Comparison of ENCODE assay signal across 11 cellular contexts in the genomic region with DNA sequence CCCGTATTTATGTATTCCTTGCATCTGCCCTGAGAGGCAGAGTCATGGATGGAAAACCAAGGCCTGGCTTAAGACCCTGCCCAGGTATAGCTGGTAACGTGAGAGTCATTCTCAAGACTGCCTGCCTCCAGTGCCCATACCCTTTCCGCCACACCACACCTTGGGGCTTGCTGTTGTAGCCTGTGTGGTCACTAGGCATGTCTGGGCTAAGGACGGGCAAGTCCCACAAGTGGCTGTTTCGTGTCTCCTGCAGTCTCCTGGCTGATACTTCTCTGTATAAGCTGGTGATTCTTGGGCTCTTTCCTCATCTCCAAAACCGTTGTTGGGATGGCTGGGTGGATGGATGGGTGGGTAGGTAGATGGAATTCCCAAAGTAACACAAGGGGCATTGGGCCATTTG.
DNase-seq lines count a peak whose midpoint lies in the region; ATAC-seq and TF ChIP-seq lines count a peak whose summit lies in the region.
"Had no signal": no experiment of that assay in that cellular context is flagged by ENCODE, and none has a peak within 500 bp of the region (broad histone marks: within the 10 kb centered on the region; RNA-seq: fewer than 3 reads in every experiment).

No MANE protein-coding gene starts in this region.

- H3K4ac ChIP-seq in mesenchymal stem cell (ENCODE audit: low read depth in 1 of 2, low read length in 2 of 2): no peak overlapping the region

- H3K4me2 ChIP-seq in mammary epithelial cell (ENCODE audit: insufficient read depth, low read depth, low read length): peak overlapping the region; percentile 50
- H3K4me2 ChIP-seq in mesenchymal stem cell (ENCODE audit: low read length, poor library complexity, severe bottlenecking): no peak overlapping the region
- H3K4me2 ChIP-seq: BLaER1 treated with 17β-estradiol and CSF1 and Interleukin-3, amounts not matched to agents 10 nM and 100 nM had no signal

- CTCF ChIA-PET in mammary epithelial cell (lab: Charles Lee; ENCODE audit: low non-redundant PET): no interaction called here

- in situ Hi-C loops in mammary epithelial cell (cut with MboI; ENCODE audit: low sequenced_read_pairs in 2 of 2): no loop called here

- no TSS peak for BruUV-seq in mammary epithelial cell (replicated peaks; lab: Mats Ljungman, UMichigan)

- TF ChIP-seq CTCF in mammary epithelial cell (conservative IDR thresholded peaks at IDR 0.05 in 1 of 2, IDR thresholded peaks at IDR 0.05 in 1 of 2; ENCODE audit: extremely low read depth in 1 of 2, insufficient read depth in 1 of 2, low read depth in 1 of 2, low read length in 2 of 2): no peak

- H3K36me3 ChIP-seq in mammary epithelial cell (ENCODE audit: insufficient read depth, low read length): no peaks in the 10 kb centered on the region
- H3K36me3 ChIP-seq in mesenchymal stem cell (ENCODE audit: control insufficient read depth in 1 of 2, insufficient read depth in 2 of 2, low read depth in 1 of 2, low read length in 2 of 2): peaks cover 19 to 24% of the 10 kb centered on the region in 2 experiments
- H3K36me3 ChIP-seq in effector memory CD4-positive, alpha-beta T cell (ENCODE audit: control insufficient read depth, insufficient read depth, low read length): no peaks in the 10 kb centered on the region
- H3K36me3 ChIP-seq: BLaER1 treated with 17β-estradiol and CSF1 and Interleukin-3, amounts not matched to agents 10 nM and 100 nM had no signal

- ATAC-seq in GM21717 (IDR thresholded peaks at IDR 0.05; ENCODE audit: unreplicated experiment): no peak
- ATAC-seq: HepG2 had no signal

- peak overlapping the region; percentile 54 for H2AFZ ChIP-seq in mammary epithelial cell (ENCODE audit: low read depth, low read length)
- H2AFZ ChIP-seq in mesenchymal stem cell (ENCODE audit: low read depth, low read length): no peak overlapping the region
- H2AFZ ChIP-seq: GM23248 had no signal

- H3K9me3 ChIP-seq in mammary epithelial cell (replicated peaks; ENCODE audit: insufficient read depth, low read length) (no peaks in the 10 kb centered on the region), mesenchymal stem cell (ENCODE audit: control insufficient read depth, low read length) (no peaks in the 10 kb centered on the region)
- no peaks in the 10 kb centered on the region for H3K9me3 ChIP-seq in effector memory CD4-positive, alpha-beta T cell (ENCODE audit: control insufficient read depth, low read length)
- H3K9me3 ChIP-seq: Caco-2 had no signal

- intact Hi-C loops in mammary epithelial cell (cut with micrococcal nuclease): no loop called here

- H2BK120ac ChIP-seq in mesenchymal stem cell (ENCODE audit: low read depth, low read length): no peak overlapping the region

- H2BK5ac ChIP-seq in mesenchymal stem cell (ENCODE audit: low read depth, low read length, poor library complexity, severe bottlenecking): no peak overlapping the region

- WGBS in mammary epithelial cell (ENCODE audit: low coverage, missing lambda C conversion rate): 36% methylated on average over 6 of the region's 6 CpGs
- WGBS in mesenchymal stem cell: 97% methylated on average over 6 of the region's 6 CpGs

- peak overlapping the region; percentile 3 for H2BK15ac ChIP-seq in mesenchymal stem cell (ENCODE audit: low read depth, poor library complexity, severe bottlenecking)

- H4K91ac ChIP-seq in mesenchymal stem cell (ENCODE audit: low read length): no peak overlapping the region

- H2AK5ac ChIP-seq in mesenchymal stem cell (ENCODE audit: low read length, severe bottlenecking): no peak overlapping the region

- H3K14ac ChIP-seq in mesenchymal stem cell (ENCODE audit: low read length in 2 of 2): no peak overlapping the region

- no peak overlapping the region for H3K23ac ChIP-seq in mesenchymal stem cell (ENCODE audit: low read length in 2 of 2)

- dilution Hi-C loops in mammary epithelial cell (cut with HindIII; ENCODE audit: low sequenced_read_pairs): no loop called here

- H3K27me3 ChIP-seq in mammary epithelial cell (ENCODE audit: insufficient read depth, low read length) (no peaks in the 10 kb centered on the region), mesenchymal stem cell (ENCODE audit: control insufficient read depth in 1 of 2, insufficient read depth in 1 of 2, low read length in 2 of 2) (no peaks in the 10 kb centered on the region)
- no peaks in the 10 kb centered on the region for H3K27me3 ChIP-seq in effector memory CD4-positive, alpha-beta T cell (replicated peaks; ENCODE audit: control insufficient read depth, insufficient read depth, low read length, poor library complexity, severe bottlenecking)
- H3K27me3 ChIP-seq: BLaER1 treated with 17β-estradiol and CSF1 and Interleukin-3, amounts not matched to agents 10 nM and 100 nM had no signal

- H4K8ac ChIP-seq in mesenchymal stem cell (ENCODE audit: low read length): no peak overlapping the region

- H3K9ac ChIP-seq in mammary epithelial cell (ENCODE audit: insufficient read depth, low read length): no peak overlapping the region
- no peak overlapping the region for H3K9ac ChIP-seq in mesenchymal stem cell (ENCODE audit: low read length)
- H3K9ac ChIP-seq: BLaER1 treated with 17β-estradiol and CSF1 and Interleukin-3, amounts not matched to agents 10 nM and 100 nM; GM23248 had no signal

- no peaks in the 10 kb centered on the region for H4K20me1 ChIP-seq in mammary epithelial cell (ENCODE audit: insufficient read depth, low read length)

- no peaks in the 10 kb centered on the region for H3K79me1 ChIP-seq in mesenchymal stem cell (replicated peaks; ENCODE audit: low read length, poor library complexity, severe bottlenecking)

- H3K79me2 ChIP-seq in mammary epithelial cell (ENCODE audit: insufficient read depth, low read length): no peaks in the 10 kb centered on the region

- H2BK12ac ChIP-seq in mesenchymal stem cell (ENCODE audit: low read length in 2 of 2): no peak overlapping the region

- no peak overlapping the region for H3K18ac ChIP-seq in mesenchymal stem cell (ENCODE audit: low read depth in 1 of 2, low read length in 2 of 2)

- H3K4me3 ChIP-seq in mammary epithelial cell (replicated peaks in 1 of 3; ENCODE audit: insufficient read depth in 1 of 3, low read depth in 2 of 3, low read length in 3 of 3): no peak overlapping the region
- no peak overlapping the region for H3K4me3 ChIP-seq in mesenchymal stem cell (ENCODE audit: insufficient read depth in 1 of 2, low read depth in 1 of 2, low read length in 2 of 2)
- H3K4me3 ChIP-seq in effector memory CD4-positive, alpha-beta T cell (ENCODE audit: insufficient read depth, low read depth, low read length, poor library complexity, severe bottlenecking): no peak overlapping the region
- H3K4me3 ChIP-seq: BLaER1 treated with 17β-estradiol and CSF1 and Interleukin-3, amounts not matched to agents 10 nM and 100 nM; GM23248 had no signal

- DNase-seq in HPDE6-E6E7 (ENCODE audit: extremely low spot score) (peak; percentile 31), mammary epithelial cell (peak; percentile 86), epithelial cell of prostate (ENCODE audit: low read depth, low spot score) (peak; percentile 46), mesenchymal stem cell (no peak)
- DNase-seq in effector memory CD4-positive, alpha-beta T cell: no peak
- DNase-seq: Caco-2, GM23248, HCEC 1CT had no signal

- H3K4me1 ChIP-seq in mammary epithelial cell (ENCODE audit: insufficient read depth, low read length) (peaks cover 34% of the 10 kb centered on the region), mesenchymal stem cell (ENCODE audit: control insufficient read depth, insufficient read depth, low read depth, low read length) (peaks cover 8% of the 10 kb centered on the region)
- no peaks in the 10 kb centered on the region for H3K4me1 ChIP-seq in effector memory CD4-positive, alpha-beta T cell (ENCODE audit: control insufficient read depth, insufficient read depth, low read length, poor library complexity, severe bottlenecking)

- H3K27ac ChIP-seq in mammary epithelial cell (ENCODE audit: insufficient read depth, low read depth, low read length): no peak overlapping the region
- H3K27ac ChIP-seq in epithelial cell of prostate: peak overlapping the region; percentile 22
- no peak overlapping the region for H3K27ac ChIP-seq in mesenchymal stem cell (ENCODE audit: low read length, poor library complexity, severe bottlenecking)
- H3K27ac ChIP-seq in effector memory CD4-positive, alpha-beta T cell (ENCODE audit: insufficient read depth, low read length, poor library complexity, severe bottlenecking): no peak overlapping the region
- H3K27ac ChIP-seq: BLaER1 treated with 17β-estradiol and CSF1 and Interleukin-3, amounts not matched to agents 10 nM and 100 nM; GM23248 had no signal

Comparison
In these comparisons a context has a peak if more than half of its experiments do, and no peak if none do; other contexts are left out.
1. DNase-seq: peak in HPDE6-E6E7 (single experiment), mammary epithelial cell (single experiment) and epithelial cell of prostate (single experiment); none in mesenchymal stem cell (single experiment) and effector memory CD4-positive, alpha-beta T cell (0 of 3).